ENCODE assay signal across 8 cellular contexts in genomic region chr12:6383572-6384498, GRCh38. TPM values are rescaled to one million over a fixed set of nuclear protein-coding genes. Genes with fewer than 3 reads are reported as not detected.
DNase-seq lines count a peak whose midpoint lies in the region; ATAC-seq and TF ChIP-seq lines count a peak whose summit lies in the region.

TSS of gene LTBR (plus strand) at chr12:6384162. CDS start at chr12:6384359, 197 bp downstream.

- no peak for TF ChIP-seq CTCF in left lung (IDR thresholded peaks at IDR 0.05)

- H3K4me1 Mint-ChIP-seq in stimulated activated naive B cell treated with anti-CD40 and anti-IgM and Interleukin-4, amounts not matched to agents 10 μg/mL and 1 μg/mL and 100 μg/mL, for 72 hours: peaks cover 5 to 7% of the 10 kb centered on the region in 2 donors

- H3K4me3 ChIP-seq in SJCRH30 (peak within 1 kb of the TSS; percentile 66), left lung (peak within 1 kb of the TSS; percentile 86 to 99)

- no peaks in the 10 kb centered on the region for H3K9me3 Mint-ChIP-seq in stimulated activated naive B cell treated with anti-CD40 and anti-IgM and Interleukin-4, amounts not matched to agents 10 μg/mL and 1 μg/mL and 100 μg/mL, for 72 hours

- H3K9me3 ChIP-seq in SJCRH30 (replicated peaks) (no peaks in the 10 kb centered on the region), left lung (no peaks in the 10 kb centered on the region)

- no peaks in the 10 kb centered on the region for H3K4me1 ChIP-seq in SJCRH30
- H3K4me1 ChIP-seq in left lung: peaks cover 24 to 81% of the 10 kb centered on the region in 2 donors

- H3K36me3 Mint-ChIP-seq in stimulated activated naive B cell treated with anti-CD40 and anti-IgM and Interleukin-4, amounts not matched to agents 10 μg/mL and 1 μg/mL and 100 μg/mL, for 72 hours: no peaks in the 10 kb centered on the region

- intact Hi-C loops in left lung (cut with DNase I): no loop called here

- H3K36me3 ChIP-seq in SJCRH30: peaks cover 3% of the 10 kb centered on the region; the same call in 1 of the 2 replicates
- H3K36me3 ChIP-seq in left lung: peaks cover 0 to 32% of the 10 kb centered on the region in 2 donors

- peak within 1 kb of the TSS; percentile 80 for H3K27ac Mint-ChIP-seq in stimulated activated naive B cell treated with anti-CD40 and anti-IgM and Interleukin-4, amounts not matched to agents 10 μg/mL and 1 μg/mL and 100 μg/mL, for 72 hours

- peak within 1 kb of the TSS; percentile 76 for H3K27ac ChIP-seq in SJCRH30
- peak within 1 kb of the TSS; percentile 86 to 94 for H3K27ac ChIP-seq in left lung

- H3K27me3 Mint-ChIP-seq in stimulated activated naive B cell treated with anti-CD40 and anti-IgM and Interleukin-4, amounts not matched to agents 10 μg/mL and 1 μg/mL and 100 μg/mL, for 72 hours: peaks cover 57 to 70% of the 10 kb centered on the region in 2 donors

- ATAC-seq in left lung (peak; percentile 96), HG03565 (IDR thresholded peaks at IDR 0.05; ENCODE audit: unreplicated experiment) (no peak)
- ATAC-seq in stimulated activated naive B cell treated with anti-CD40 and anti-IgM and Interleukin-4, amounts not matched to agents 10 μg/mL and 1 μg/mL and 100 μg/mL, for 72 hours (replicated peaks): peak; percentile 64 to 68

- no peaks in the 10 kb centered on the region; the same call in 1 of the 2 replicates for H3K27me3 ChIP-seq in SJCRH30
- H3K27me3 ChIP-seq in left lung: no peaks in the 10 kb centered on the region

- peak; percentile 47 for DNase-seq in stimulated activated CD4-positive, alpha-beta T cell treated with anti-CD3 and anti-CD28 coated beads, Interleukin-15, amount 100 ng/mL, for 24 hours
- DNase-seq in stimulated activated CD4-positive, alpha-beta T cell treated with anti-CD3 and anti-CD28 coated beads, Interleukin-12 subunit alpha, Interleukin-12 subunit beta, amount 100 ng/mL, for 4 hours: no peak
- peak; percentile 80 to 82 for DNase-seq in SJCRH30
- peak; percentile 79 to 93 for DNase-seq in dermis microvascular lymphatic vessel endothelial cell (ENCODE audit: low read depth in 2 of 2)
- DNase-seq in left lung: peak; percentile 97 to 100
- DNase-seq in stimulated activated naive B cell treated with anti-CD40 and anti-IgM and Interleukin-4, amounts not matched to agents 10 μg/mL and 1 μg/mL and 100 μg/mL, for 72 hours: no peak
- no peak for DNase-seq in NAMALWA (ENCODE audit: low spot score)

- H3K4me3 Mint-ChIP-seq in stimulated activated naive B cell treated with anti-CD40 and anti-IgM and Interleukin-4, amounts not matched to agents 10 μg/mL and 1 μg/mL and 100 μg/mL, for 72 hours: peak within 1 kb of the TSS; percentile 55 to 68

RNA-seq across cellular contexts. Expression of gene LTBR, which starts in this region (rescaled TPM):
- total RNA-seq in SJCRH30 (2014; rRNA removed; shearing (Covaris generic)): 14.7 and 16.5 TPM in 2 replicates
- total RNA-seq in dermis microvascular lymphatic vessel endothelial cell: 30.7 and 47.9 TPM in 2 replicates
- 100 to 1,000 TPM; 149 to 153 TPM for total RNA-seq in left lung

Comparison
In these comparisons a context has a peak if more than half of its experiments do, and no peak if none do; other contexts are left out.
1. DNase-seq: peak in stimulated activated CD4-positive, alpha-beta T cell treated with anti-CD3 and anti-CD28 coated beads, Interleukin-15, amount 100 ng/mL, for 24 hours (single experiment), SJCRH30 (2 of 2), dermis microvascular lymphatic vessel endothelial cell (2 of 2) and left lung (2 of 2); none in stimulated activated CD4-positive, alpha-beta T cell treated with anti-CD3 and anti-CD28 coated beads, Interleukin-12 subunit alpha, Interleukin-12 subunit beta, amount 100 ng/mL, for 4 hours (single experiment), stimulated activated naive B cell treated with anti-CD40 and anti-IgM and Interleukin-4, amounts not matched to agents 10 μg/mL and 1 μg/mL and 100 μg/mL, for 72 hours (single experiment) and NAMALWA (single experiment).